ENCODE assay signal across 15 cellular contexts in genomic region chr16:70151391-70151790, GRCh38. TPM values are rescaled to one million over a fixed set of nuclear protein-coding genes. Genes with fewer than 3 reads are reported as not detected.
A peak's percentile ranks its signal among the peaks of the same experiment; 100 is the strongest.
DNase-seq lines count a peak whose midpoint lies in the region; ATAC-seq, FAIRE-seq and TF ChIP-seq lines count a peak whose summit lies in the region.
"Had no signal": no experiment of that assay in that cellular context is flagged by ENCODE, and none has a peak within 500 bp of the region (broad histone marks: within the 10 kb centered on the region; RNA-seq: fewer than 3 reads in every experiment).

No MANE protein-coding gene starts in this region.

- POLR2A ChIA-PET in GM10248 (lab: Yijun Ruan, JAX): no interaction called here

- no peak for TF ChIP-seq POLR2A in gastrocnemius medialis (IDR thresholded peaks at IDR 0.05)

- H3K4me1 Mint-ChIP-seq in nephron progenitor cell: peaks cover 13% of the 10 kb centered on the region
- H3K4me1 Mint-ChIP-seq: activated CD4-positive, alpha-beta T cell treated with anti-CD3 and anti-CD28 coated beads, Interleukin-2, amount 10 ng/mL, durations not matched to agents 24 days and 14 days had no signal

- H3K4me3 Mint-ChIP-seq in nephron progenitor cell: no peak overlapping the region
- H3K4me3 Mint-ChIP-seq: activated CD4-positive, alpha-beta T cell treated with anti-CD3 and anti-CD28 coated beads, Interleukin-2, amount 10 ng/mL, durations not matched to agents 24 days and 14 days had no signal

- no peak overlapping the region for H3K27ac ChIP-seq in gastrocnemius medialis
- H3K27ac ChIP-seq: A549, coronary artery had no signal

- H3K4me3 ChIP-seq in gastrocnemius medialis: no peak overlapping the region
- H3K4me3 ChIP-seq: A549, coronary artery had no signal

- intact Hi-C loops in gastrocnemius medialis (cut with DNase I; ENCODE audit: low total_unique reads): no loop called here

- peaks cover 3% of the 10 kb centered on the region for H3K27me3 Mint-ChIP-seq in nephron progenitor cell (ENCODE audit: low read depth, poor library complexity)
- H3K27me3 Mint-ChIP-seq: activated CD4-positive, alpha-beta T cell treated with anti-CD3 and anti-CD28 coated beads, Interleukin-2, amount 10 ng/mL, durations not matched to agents 24 days and 14 days had no signal

- H3K9me3 ChIP-seq in gastrocnemius medialis: no peaks in the 10 kb centered on the region
- H3K9me3 ChIP-seq: A549 had no signal

- peak overlapping the region; percentile 48 for H3K27ac Mint-ChIP-seq in nephron progenitor cell
- H3K27ac Mint-ChIP-seq: activated CD4-positive, alpha-beta T cell treated with anti-CD3 and anti-CD28 coated beads, Interleukin-2, amount 10 ng/mL, durations not matched to agents 24 days and 14 days; activated T-helper 2 cell treated with anti-CD3 and anti-CD28 coated beads, Interferon-gamma antibody, Interleukin-2, Interleukin-4, amounts not matched to agents 10 μg/mL and 5 μg/mL and 100 μg/mL, durations not matched to agents 14 hours and 24 hours and 36 hours had no signal

- CTCF ChIA-PET in GM10248 (lab: Yijun Ruan, JAX): interaction anchor here (1.0 to 2.7 kb wide), 6 partner anchors 11 to 501 kb away, joined by 3 to 13 read pairs (median 5); partner anchors contain the start of gene EXOSC6

- H3K36me3 ChIP-seq in gastrocnemius medialis: peaks cover 0 to 78% of the 10 kb centered on the region in 2 donors

- H3K36me3 Mint-ChIP-seq in nephron progenitor cell (ENCODE audit: low read depth): peaks cover 57% of the 10 kb centered on the region

- no peak for ATAC-seq in gastrocnemius medialis
- ATAC-seq: A549 had no signal

- H3K9me3 Mint-ChIP-seq in nephron progenitor cell: no peaks in the 10 kb centered on the region
- H3K9me3 Mint-ChIP-seq: activated CD4-positive, alpha-beta T cell treated with anti-CD3 and anti-CD28 coated beads, Interleukin-2, amount 10 ng/mL, durations not matched to agents 24 days and 14 days; activated T-helper 2 cell treated with anti-CD3 and anti-CD28 coated beads, Interferon-gamma antibody, Interleukin-2, Interleukin-4, amounts not matched to agents 10 μg/mL and 5 μg/mL and 100 μg/mL, durations not matched to agents 14 hours and 24 hours and 36 hours had no signal

- peaks cover 6 to 8% of the 10 kb centered on the region in 2 donors for H3K4me1 ChIP-seq in gastrocnemius medialis

- DNase-seq in NCI-H2171 treated with DMSO at 0.1 percent for 48 hours (lab: John Stamatoyannopoulos, UW) (peak; percentile 69), NCI-H2171 (lab: John Stamatoyannopoulos, UW) (no peak), GM10248 (ENCODE audit: extremely low spot score) (peak; percentile 24), NCI-H2196 treated with DMSO at 0.1 percent for 48 hours (lab: John Stamatoyannopoulos, UW; ENCODE audit: unreplicated experiment) (peak; percentile 59), nephron progenitor cell (no peak), GM19239 (ENCODE audit: insufficient read length, low spot score) (no peak), gastrocnemius medialis (no peak), NCI-H446 (lab: John Stamatoyannopoulos, UW) (no peak)
- DNase-seq: activated CD4-positive, alpha-beta T cell treated with anti-CD3 and anti-CD28 coated beads, Interleukin-2, amount 10 ng/mL, durations not matched to agents 24 days and 14 days; Right ventricle myocardium superior had no signal

- no peak for FAIRE-seq in GM19239 (lab: Jason Lieb, UNC)
- FAIRE-seq: A549, astrocyte had no signal

- TF ChIP-seq CTCF in GM10248 (IDR thresholded peaks at IDR 0.05; ENCODE audit: control extremely low read depth, extremely low read depth, low read depth, missing control alignments) (no peak), nephron progenitor cell (IDR thresholded peaks at IDR 0.05) (no peak), gastrocnemius medialis (IDR thresholded peaks at IDR 0.05 in 4 of 5, conservative IDR thresholded peaks at IDR 0.05 in 1 of 5) (no peak)

- in situ Hi-C loops in gastrocnemius medialis (cut with MboI; ENCODE audit: low sequenced_read_pairs in 4 of 4): loop anchor here in 1 of 4 donors (10.0 kb wide), 1 partner anchor 103 kb away; the partner anchor contains the start of gene EXOSC6

- H3K27me3 ChIP-seq in gastrocnemius medialis: no peaks in the 10 kb centered on the region

RNA-seq across cellular contexts. Expression of gene CLEC18C, which starts 22.2 kb away (rescaled TPM):
- total RNA-seq in gastrocnemius medialis: under 1 TPM in 3 of 4 donors, not detected in 1; 0.18 to 0.49 (median 0.41) TPM
- total RNA-seq: activated CD4-positive, alpha-beta T cell treated with anti-CD3 and anti-CD28 coated beads, Interleukin-2, amount 10 ng/mL, durations not matched to agents 24 days and 14 days; HT1080; Right ventricle myocardium superior had no signal

RNA-seq across cellular contexts. Expression of gene PDPR, which starts 37.3 kb away (rescaled TPM):
- total RNA-seq in gastrocnemius medialis: 10 to 100 TPM; 20.2 to 25.4 (median 22.8) TPM

Comparison
In these comparisons a context has a peak if more than half of its experiments do, and no peak if none do; other contexts are left out.
1. DNase-seq: peak in NCI-H2171 treated with DMSO at 0.1 percent for 48 hours (single experiment), GM10248 (single experiment) and NCI-H2196 treated with DMSO at 0.1 percent for 48 hours (single experiment); none in NCI-H2171 (single experiment), nephron progenitor cell (single experiment), GM19239 (single experiment), gastrocnemius medialis (0 of 2) and NCI-H446 (0 of 2).